In genomic region chr10:78302989-78303854, GRCh38 we compare ENCODE assay signal across 8 cellular contexts.
A peak's percentile ranks its signal among the peaks of the same experiment; 100 is the strongest.
DNase-seq lines count a peak whose midpoint lies in the region; ATAC-seq, FAIRE-seq and TF ChIP-seq lines count a peak whose summit lies in the region.

No MANE protein-coding gene starts in this region.

- H3K4me1 ChIP-seq in endodermal cell (ENCODE audit: control insufficient read depth, insufficient read depth, low read length), result no peaks in the 10 kb centered on the region

- H3K36me3 Mint-ChIP-seq in Calu3 (ENCODE audit: insufficient read depth, unreplicated experiment) (peaks cover 13% of the 10 kb centered on the region), endodermal cell (ENCODE audit: low read depth) (no peaks in the 10 kb centered on the region)
- peaks cover 2% of the 10 kb centered on the region for H3K36me3 Mint-ChIP-seq in activated CD8-positive, alpha-beta memory T cell treated with anti-CD3 and anti-CD28 coated beads, Interleukin-2, amount 10 ng/mL, durations not matched to agents 7 days and 5 days

- 9 to 21% methylated on average over 28 to 81 of the region's 81 CpGs for WGBS in endodermal cell (ENCODE audit: insufficient coverage in 1 of 2, insufficient read length in 1 of 2), 2 experiments

- H3K9me3 Mint-ChIP-seq in Calu3 (ENCODE audit: low read depth, unreplicated experiment), result no peaks in the 10 kb centered on the region
- peaks cover 3% of the 10 kb centered on the region for H3K9me3 Mint-ChIP-seq in activated CD8-positive, alpha-beta memory T cell treated with anti-CD3 and anti-CD28 coated beads, Interleukin-2, amount 10 ng/mL, durations not matched to agents 7 days and 5 days (ENCODE audit: low read depth)
- peaks cover 9% of the 10 kb centered on the region for H3K9me3 Mint-ChIP-seq in endodermal cell

- peak overlapping the region; percentile 79 for H3K4me3 ChIP-seq in endodermal cell (ENCODE audit: low read length)

- H3K27ac Mint-ChIP-seq in Calu3 (ENCODE audit: unreplicated experiment) (peak overlapping the region; percentile 75), endodermal cell (peak overlapping the region; percentile 92)
- peak overlapping the region; percentile 94 for H3K27ac Mint-ChIP-seq in activated CD8-positive, alpha-beta memory T cell treated with anti-CD3 and anti-CD28 coated beads, Interleukin-2, amount 10 ng/mL, durations not matched to agents 7 days and 5 days

- no peaks in the 10 kb centered on the region for H3K36me3 ChIP-seq in endodermal cell (ENCODE audit: control insufficient read depth, insufficient read depth, low read length)

- H3K9ac ChIP-seq in endodermal cell (ENCODE audit: extremely low read depth, low read length, poor library complexity, severe bottlenecking), result peak overlapping the region; percentile 68

- CTCF ChIA-PET in Calu3 (lab: Charles Lee), result interaction anchor here (0.9 to 2.2 kb wide), 4 partner anchors 10 to 256 kb away, joined by 3 to 6 read pairs (median 4); no protein-coding TSS in a partner anchor
- CTCF ChIA-PET in activated CD8-positive, alpha-beta memory T cell treated with anti-CD3 and anti-CD28 coated beads, Interleukin-2, amount 10 ng/mL, durations not matched to agents 7 days and 5 days (lab: Charles Lee), result interaction anchor here (1.0 to 1.6 kb wide), 8 partner anchors 10 to 893 kb away, joined by 3 to 7 read pairs (median 4); no protein-coding TSS in a partner anchor

- intact Hi-C loops in Calu3 (cut with micrococcal nuclease; ENCODE audit: unreplicated experiment), result loop anchor here (2.0 to 5.0 kb wide), 2 partner anchors 256 to 764 kb away; partner anchors contain the start of gene ZMIZ1

- peak; percentile 98 for DNase-seq in Calu3
- peak; percentile 97 for DNase-seq in HTR-8/SVneo (ENCODE audit: insufficient read length, low spot score)
- peak; percentile 94 to 98 for DNase-seq in NOMO-1 (lab: John Stamatoyannopoulos, UW; ENCODE audit: unreplicated experiment in 2 of 2)
- peak; percentile 96 for DNase-seq in activated CD8-positive, alpha-beta memory T cell treated with anti-CD3 and anti-CD28 coated beads, Interleukin-2, amount 10 ng/mL, durations not matched to agents 7 days and 5 days
- peak; percentile 99 for DNase-seq in endodermal cell
- DNase-seq in middle frontal gyrus (ENCODE audit: extremely low spot score, low spot score), result peak; percentile 90
- peak; percentile 92 to 94 for DNase-seq in stimulated activated CD8-positive, alpha-beta memory T cell treated with anti-CD3 and anti-CD28 coated beads, Interleukin-2, amount 100 ng/mL, for 1 hour (ENCODE audit: low read depth in 2 of 2)

- peaks cover 3% of the 10 kb centered on the region for H3K27me3 ChIP-seq in endodermal cell (ENCODE audit: control insufficient read depth, insufficient read depth, low read length, poor library complexity, severe bottlenecking)

- FAIRE-seq in HTR-8/SVneo (lab: Jason Lieb, UNC), result peak; percentile 98

- H3K4me1 Mint-ChIP-seq in Calu3 (ENCODE audit: low read depth, unreplicated experiment) (peaks cover 7% of the 10 kb centered on the region), endodermal cell (peaks cover 10% of the 10 kb centered on the region)
- peaks cover 21% of the 10 kb centered on the region for H3K4me1 Mint-ChIP-seq in activated CD8-positive, alpha-beta memory T cell treated with anti-CD3 and anti-CD28 coated beads, Interleukin-2, amount 10 ng/mL, durations not matched to agents 7 days and 5 days

- no TSS peak for BruUV-seq in Calu3 (replicated peaks; lab: Mats Ljungman, UMichigan)

- H3K27ac ChIP-seq in endodermal cell (ENCODE audit: low read depth, low read length), result peak overlapping the region; percentile 93

- TF ChIP-seq CTCF in Calu3 (IDR thresholded peaks at IDR 0.05; ENCODE audit: unreplicated experiment), result peak; percentile 79
- TF ChIP-seq CTCF in endodermal cell (conservative IDR thresholded peaks at IDR 0.05), result peak; percentile 83

- H3K27me3 Mint-ChIP-seq in Calu3 (ENCODE audit: unreplicated experiment) (peaks cover 35% of the 10 kb centered on the region), endodermal cell (ENCODE audit: insufficient read depth) (peaks cover 23% of the 10 kb centered on the region)
- peaks cover 24% of the 10 kb centered on the region for H3K27me3 Mint-ChIP-seq in activated CD8-positive, alpha-beta memory T cell treated with anti-CD3 and anti-CD28 coated beads, Interleukin-2, amount 10 ng/mL, durations not matched to agents 7 days and 5 days

- ATAC-seq in GM21381 (IDR thresholded peaks at IDR 0.05; ENCODE audit: unreplicated experiment), result peak; percentile 87
- ATAC-seq in activated CD8-positive, alpha-beta memory T cell treated with anti-CD3 and anti-CD28 coated beads, Interleukin-2, amount 10 ng/mL, durations not matched to agents 7 days and 5 days, result peak; percentile 94

- H3K4me3 Mint-ChIP-seq in Calu3 (ENCODE audit: low read depth, unreplicated experiment) (peak overlapping the region; percentile 92), endodermal cell (peak overlapping the region; percentile 70)
- peak overlapping the region; percentile 87 for H3K4me3 Mint-ChIP-seq in activated CD8-positive, alpha-beta memory T cell treated with anti-CD3 and anti-CD28 coated beads, Interleukin-2, amount 10 ng/mL, durations not matched to agents 7 days and 5 days

- no peaks in the 10 kb centered on the region for H3K9me3 ChIP-seq in endodermal cell (ENCODE audit: control insufficient read depth, low read length)

Comparison
In these comparisons a context has a peak if more than half of its experiments do, and no peak if none do; other contexts are left out.
1. Peak in every context shown above with its lines: DNase-seq, ATAC-seq, H3K4me3 ChIP-seq and H3K27ac ChIP-seq.